In the genomic region with DNA sequence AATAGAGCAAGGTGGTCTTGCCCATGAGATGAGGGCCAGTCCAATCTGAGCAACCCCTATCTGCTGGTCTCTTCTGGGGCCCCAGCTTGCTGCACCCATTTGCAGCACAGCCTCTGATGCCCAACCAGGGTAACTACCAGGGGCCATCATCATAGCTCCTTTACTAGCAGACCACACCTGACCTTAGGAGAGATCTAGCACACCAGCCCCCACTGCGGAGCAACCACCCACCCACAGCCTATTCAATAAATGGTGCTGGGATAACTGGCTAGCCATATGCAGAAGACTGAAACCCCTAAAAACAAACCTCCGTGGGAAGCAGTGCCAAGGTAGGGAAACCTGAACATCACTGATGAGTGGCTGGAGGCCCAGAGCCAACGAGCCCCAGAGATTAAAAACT, we compare ENCODE assay signal across 8 cellular contexts.
"Had no signal": no experiment of that assay in that cellular context is flagged by ENCODE, and none has a peak within 500 bp of the region (broad histone marks: within the 10 kb centered on the region; RNA-seq: fewer than 3 reads in every experiment).

No MANE protein-coding gene starts in this region.

- H3K27ac Mint-ChIP-seq: GM23338, H9, HFFc6 had no signal

- H3K9me3 Mint-ChIP-seq: GM23338, H9, HFFc6 had no signal

- DNase-seq: GM23248, GOT3, H7, H9, HCEC 1CT, HFFc6 had no signal

- ATAC-seq: GM23338, HCT116 had no signal

- H3K4me3 Mint-ChIP-seq: GM23338, H9, HFFc6 had no signal
